8 cellular contexts compared by ENCODE assay signal in the genomic region with DNA sequence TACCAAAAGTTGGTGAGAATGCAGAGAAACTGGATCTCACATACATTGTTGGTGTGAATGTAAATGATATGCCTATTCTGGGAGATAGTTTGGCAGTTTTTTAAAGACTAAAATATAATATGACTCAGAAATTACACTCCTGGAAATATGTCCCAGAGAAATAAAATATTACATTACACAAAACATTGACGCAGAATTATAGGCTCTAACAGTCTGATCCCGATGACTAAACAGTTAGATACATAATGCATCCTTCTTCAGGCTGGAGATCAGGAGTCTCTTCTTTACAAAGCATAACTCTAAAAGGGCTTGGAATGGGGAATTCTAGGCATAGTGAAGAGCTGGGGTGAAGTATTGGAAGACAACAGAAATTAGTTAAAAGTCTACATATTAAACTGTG.
"Had no signal": no experiment of that assay in that cellular context is flagged by ENCODE, and none has a peak within 500 bp of the region (broad histone marks: within the 10 kb centered on the region; RNA-seq: fewer than 3 reads in every experiment).

No MANE protein-coding gene starts in this region.

- FAIRE-seq: H1, H54, HepG2 had no signal

- ATAC-seq: GM23338, HCT116, HepG2 had no signal

- H3K4me2 ChIP-seq: GM23338 had no signal

- DNase-seq: H9, HFFc6, KG1 had no signal

- H3K4me3 ChIP-seq: GM23338 had no signal
